ENCODE assay signal across 23 cellular contexts in genomic region chr4:38111024-38111423, GRCh38.
"Had no signal": no experiment of that assay in that cellular context is flagged by ENCODE, and none has a peak within 500 bp of the region (broad histone marks: within the 10 kb centered on the region; RNA-seq: fewer than 3 reads in every experiment).

No MANE protein-coding gene starts in this region.

- DNase-seq: activated T-cell treated with anti-CD3 and anti-CD28 coated beads, Interleukin-2, amount 50 U/mL, for 1 hour; anterior cingulate cortex; heart left ventricle; left ventricle myocardium superior; mammary epithelial cell; natural killer cell; ovary; psoas muscle; stimulated activated CD4-positive, alpha-beta T cell treated with anti-CD3 and anti-CD28 coated beads, Interleukin-12 subunit alpha, Interleukin-12 subunit beta, amount 100 ng/mL, for 4 hours; stimulated activated CD4-positive, alpha-beta T cell treated with anti-CD3 and anti-CD28 coated beads, Interleukin-4, amount 100 ng/mL, for 4 hours; substantia nigra; tibial artery had no signal

- H3K27me3 Mint-ChIP-seq: activated T-helper 17 cell treated with anti-CD3 and anti-CD28 coated beads, Interleukin-2, amount 50 U/mL, for 72 hours; brain; stimulated activated naive CD8-positive, alpha-beta T cell treated with anti-CD3 and anti-CD28 coated beads, Interleukin-15, Interleukin-2, amounts not matched to agents 100 ng/mL and 50 ng/mL, for 24 hours had no signal

- FAIRE-seq: endometrium, islet of Langerhans, urothelium cell line had no signal

- H3K27ac Mint-ChIP-seq: mesothelial cell of epicardium; natural killer cell; stimulated activated naive CD8-positive, alpha-beta T cell treated with anti-CD3 and anti-CD28 coated beads, Interleukin-15, Interleukin-2, amounts not matched to agents 100 ng/mL and 50 ng/mL, for 24 hours; T-helper 2 cell treated with Interferon-gamma antibody and Interleukin-4, amounts not matched to agents 5 μg/mL and 100 μg/mL, for 36 hours had no signal

- H3K4me1 Mint-ChIP-seq: activated T-helper 17 cell treated with anti-CD3 and anti-CD28 coated beads, Interleukin-2, amount 50 U/mL, for 72 hours had no signal

- H3K27me3 ChIP-seq: heart left ventricle, neutrophil, ovary, right atrium auricular region, tibial artery had no signal

- ATAC-seq: activated T-helper 17 cell treated with anti-CD3 and anti-CD28 coated beads, Interleukin-2, amount 50 U/mL, for 72 hours; natural killer cell; psoas muscle had no signal

- H3K9me3 Mint-ChIP-seq: activated T-helper 17 cell treated with anti-CD3 and anti-CD28 coated beads, Interleukin-2, amount 50 U/mL, for 72 hours; brain; mesothelial cell of epicardium; natural killer cell; stimulated activated naive CD8-positive, alpha-beta T cell treated with anti-CD3 and anti-CD28 coated beads, Interleukin-15, Interleukin-2, amounts not matched to agents 100 ng/mL and 50 ng/mL, for 24 hours; T-helper 2 cell treated with Interferon-gamma antibody and Interleukin-4, amounts not matched to agents 5 μg/mL and 100 μg/mL, for 36 hours had no signal

- H3K27ac ChIP-seq: neutrophil, ovary, psoas muscle, right atrium auricular region, tibial artery, VCaP had no signal

- H3K9me3 ChIP-seq: heart left ventricle, neutrophil, ovary, psoas muscle, right atrium auricular region, tibial artery had no signal

- H3K36me3 ChIP-seq: ovary had no signal

- H3K4me3 Mint-ChIP-seq: activated T-helper 17 cell treated with anti-CD3 and anti-CD28 coated beads, Interleukin-2, amount 50 U/mL, for 72 hours; mesothelial cell of epicardium; natural killer cell; stimulated activated naive CD8-positive, alpha-beta T cell treated with anti-CD3 and anti-CD28 coated beads, Interleukin-15, Interleukin-2, amounts not matched to agents 100 ng/mL and 50 ng/mL, for 24 hours; T-helper 2 cell treated with Interferon-gamma antibody and Interleukin-4, amounts not matched to agents 5 μg/mL and 100 μg/mL, for 36 hours had no signal

- H3K4me3 ChIP-seq: heart left ventricle, ovary, psoas muscle, right atrium auricular region, tibial artery had no signal

- H3K4me1 ChIP-seq: tibial artery had no signal
